8 cellular contexts compared by ENCODE assay signal in the genomic region with DNA sequence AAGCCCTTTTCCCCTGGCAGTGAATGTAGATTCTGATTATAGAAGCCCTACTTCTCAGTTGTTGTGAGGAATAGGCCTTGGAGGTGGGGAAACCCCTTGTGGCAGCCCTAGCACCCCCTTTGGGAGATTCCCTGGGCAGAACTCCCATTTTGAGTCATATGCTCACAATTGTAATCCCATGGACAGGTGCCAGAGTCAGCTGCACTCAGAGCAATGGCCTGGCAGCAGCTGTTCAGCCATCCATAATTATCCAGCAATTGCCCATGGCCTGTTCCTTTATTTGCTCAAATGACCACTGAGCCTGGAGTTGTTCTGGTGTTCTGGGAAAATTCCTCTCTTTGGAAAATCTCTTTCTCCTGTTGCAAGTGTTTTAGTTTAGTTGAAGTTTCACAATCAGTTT.
DNase-seq lines count a peak whose midpoint lies in the region; ATAC-seq and TF ChIP-seq lines count a peak whose summit lies in the region.

No MANE protein-coding gene starts in this region.

- peaks cover 7% of the 10 kb centered on the region for H3K36me3 Mint-ChIP-seq in activated CD8-positive, alpha-beta T cell treated with anti-CD3 and anti-CD28 coated beads for 36 hours (ENCODE audit: low read depth)
- H3K36me3 Mint-ChIP-seq in activated CD8-positive, alpha-beta T cell treated with anti-CD3 and anti-CD28 coated beads, Interleukin-2, amount 10 ng/mL, durations not matched to agents 7 days and 5 days (ENCODE audit: low read depth), result peaks cover 3% of the 10 kb centered on the region

- TF ChIP-seq CTCF in activated CD8-positive, alpha-beta T cell treated with anti-CD3 and anti-CD28 coated beads for 36 hours (IDR thresholded peaks at IDR 0.05), result no peak
- no peak for TF ChIP-seq CTCF in fibroblast of pulmonary artery (IDR thresholded peaks at IDR 0.05; ENCODE audit: low read length, missing control alignments)
- TF ChIP-seq CTCF in omental fat pad (IDR thresholded peaks at IDR 0.05), result no peak

- no peak overlapping the region for H3K27ac Mint-ChIP-seq in activated CD8-positive, alpha-beta T cell treated with anti-CD3 and anti-CD28 coated beads for 36 hours
- no peak overlapping the region for H3K27ac Mint-ChIP-seq in activated CD8-positive, alpha-beta T cell treated with anti-CD3 and anti-CD28 coated beads, Interleukin-2, amount 10 ng/mL, durations not matched to agents 7 days and 5 days

- H3K27me3 ChIP-seq in HAP-1 (ENCODE audit: low read depth), result no peaks in the 10 kb centered on the region

- H3K4me3 Mint-ChIP-seq in activated CD8-positive, alpha-beta T cell treated with anti-CD3 and anti-CD28 coated beads for 36 hours, result no peak overlapping the region
- no peak overlapping the region for H3K4me3 Mint-ChIP-seq in activated CD8-positive, alpha-beta T cell treated with anti-CD3 and anti-CD28 coated beads, Interleukin-2, amount 10 ng/mL, durations not matched to agents 7 days and 5 days

- POLR2A ChIA-PET in activated CD8-positive, alpha-beta T cell treated with anti-CD3 and anti-CD28 coated beads for 36 hours (lab: Charles Lee), result no interaction called here
- POLR2A ChIA-PET in activated CD8-positive, alpha-beta T cell treated with anti-CD3 and anti-CD28 coated beads, Interleukin-2, amount 10 ng/mL, durations not matched to agents 7 days and 5 days (lab: Charles Lee), result no interaction called here

- no peak for ATAC-seq in activated CD8-positive, alpha-beta T cell treated with anti-CD3 and anti-CD28 coated beads for 36 hours
- ATAC-seq in activated CD8-positive, alpha-beta T cell treated with anti-CD3 and anti-CD28 coated beads, Interleukin-2, amount 10 ng/mL, durations not matched to agents 7 days and 5 days, result no peak
- peak; percentile 86 for ATAC-seq in omental fat pad (ENCODE audit: low FRiP score)
- no peak for ATAC-seq in HG03439 (IDR thresholded peaks at IDR 0.05; ENCODE audit: unreplicated experiment)
- no peak for ATAC-seq in HG03108 (IDR thresholded peaks at IDR 0.05; ENCODE audit: unreplicated experiment)

- H3K4me3 ChIP-seq in fibroblast of pulmonary artery (replicated peaks; ENCODE audit: low read depth, low read length), result no peak overlapping the region
- no peak overlapping the region for H3K4me3 ChIP-seq in HAP-1

- intact Hi-C loops in activated CD8-positive, alpha-beta T cell treated with anti-CD3 and anti-CD28 coated beads for 36 hours (cut with micrococcal nuclease), result no loop called here

- H3K27me3 Mint-ChIP-seq in activated CD8-positive, alpha-beta T cell treated with anti-CD3 and anti-CD28 coated beads for 36 hours, result no peaks in the 10 kb centered on the region
- H3K27me3 Mint-ChIP-seq in activated CD8-positive, alpha-beta T cell treated with anti-CD3 and anti-CD28 coated beads, Interleukin-2, amount 10 ng/mL, durations not matched to agents 7 days and 5 days (ENCODE audit: low read depth), result no peaks in the 10 kb centered on the region

- H3K9me3 Mint-ChIP-seq in activated CD8-positive, alpha-beta T cell treated with anti-CD3 and anti-CD28 coated beads for 36 hours, result no peaks in the 10 kb centered on the region
- peaks cover 5% of the 10 kb centered on the region for H3K9me3 Mint-ChIP-seq in activated CD8-positive, alpha-beta T cell treated with anti-CD3 and anti-CD28 coated beads, Interleukin-2, amount 10 ng/mL, durations not matched to agents 7 days and 5 days (ENCODE audit: insufficient read depth)

- no peaks in the 10 kb centered on the region for H3K9me3 ChIP-seq in HAP-1

- CTCF ChIA-PET in activated CD8-positive, alpha-beta T cell treated with anti-CD3 and anti-CD28 coated beads for 36 hours (lab: Charles Lee), result no interaction called here
- CTCF ChIA-PET in activated CD8-positive, alpha-beta T cell treated with anti-CD3 and anti-CD28 coated beads, Interleukin-2, amount 10 ng/mL, durations not matched to agents 7 days and 5 days (lab: Charles Lee), result no interaction called here

- H3K4me1 Mint-ChIP-seq in activated CD8-positive, alpha-beta T cell treated with anti-CD3 and anti-CD28 coated beads for 36 hours (ENCODE audit: low read depth), result peaks cover 6% of the 10 kb centered on the region
- no peaks in the 10 kb centered on the region for H3K4me1 Mint-ChIP-seq in activated CD8-positive, alpha-beta T cell treated with anti-CD3 and anti-CD28 coated beads, Interleukin-2, amount 10 ng/mL, durations not matched to agents 7 days and 5 days (ENCODE audit: low read depth)

- no peaks in the 10 kb centered on the region for H3K36me3 ChIP-seq in HAP-1 (replicated peaks)

- in situ Hi-C loops in HAP-1 (cut with MboI; ENCODE audit: low sequenced_read_pairs), result no loop called here

- DNase-seq in activated CD8-positive, alpha-beta T cell treated with anti-CD3 and anti-CD28 coated beads for 36 hours, result peak; percentile 7
- no peak for DNase-seq in activated CD8-positive, alpha-beta T cell treated with anti-CD3 and anti-CD28 coated beads, Interleukin-2, amount 10 ng/mL, durations not matched to agents 7 days and 5 days
- peak; percentile 86 for DNase-seq in RPMI7951 (ENCODE audit: low read depth)
- peak; percentile 93 for DNase-seq in fibroblast of pulmonary artery (ENCODE audit: low read depth)
- no peak for DNase-seq in omental fat pad (ENCODE audit: low spot score)
- no peak for DNase-seq in HAP-1 (ENCODE audit: low spot score in 2 of 2)

- H3K4me1 ChIP-seq in HAP-1, result no peaks in the 10 kb centered on the region

Comparison
In these comparisons a context has a peak if more than half of its experiments do, and no peak if none do; other contexts are left out.
1. DNase-seq: peak in activated CD8-positive, alpha-beta T cell treated with anti-CD3 and anti-CD28 coated beads for 36 hours (single experiment), RPMI7951 (single experiment) and fibroblast of pulmonary artery (single experiment); none in activated CD8-positive, alpha-beta T cell treated with anti-CD3 and anti-CD28 coated beads, Interleukin-2, amount 10 ng/mL, durations not matched to agents 7 days and 5 days (single experiment), omental fat pad (single experiment) and HAP-1 (0 of 2).